Comparison of ENCODE assay signal across 33 cellular contexts in the genomic region with DNA sequence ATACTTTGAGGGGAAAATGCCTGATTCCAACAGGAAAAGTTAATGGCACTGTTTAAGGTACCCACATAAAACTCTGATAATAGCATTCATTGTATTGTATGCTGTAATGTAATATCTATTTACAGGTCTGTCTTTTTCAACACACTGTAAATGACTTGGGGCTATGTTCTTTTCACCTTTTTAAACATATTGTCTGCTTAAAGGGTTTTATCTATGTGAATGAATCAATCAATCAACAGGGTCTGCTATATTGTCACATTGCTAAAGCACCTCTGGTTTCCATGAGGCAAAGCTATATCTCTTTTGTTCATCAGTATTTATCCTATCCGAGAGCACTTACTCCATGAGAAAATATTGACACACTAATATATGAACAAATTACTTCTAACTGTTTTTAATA.
"Had no signal": no experiment of that assay in that cellular context is flagged by ENCODE, and none has a peak within 500 bp of the region (broad histone marks: within the 10 kb centered on the region; RNA-seq: fewer than 3 reads in every experiment).

No MANE protein-coding gene starts in this region.

- H3K4me3 ChIP-seq: coronary artery, dorsolateral prefrontal cortex, esophagus muscularis mucosa, gastrocnemius medialis, heart left ventricle had no signal

- H3K4me1 ChIP-seq: esophagus muscularis mucosa, foreskin keratinocyte, gastrocnemius medialis, heart left ventricle had no signal

- FAIRE-seq: astrocyte, bronchial epithelial cell had no signal

- H3K9me3 Mint-ChIP-seq: activated B cell treated with CpG ODN at 0.5 μM for 24 hours; dendritic cell treated with granulocyte-macrophage colony-stimulating factor and Interleukin-4, amounts not matched to agents 40 ng/mL and 50 ng/mL, for 4 days; T-helper 2 cell treated with Interferon-gamma antibody and Interleukin-4, amounts not matched to agents 5 μg/mL and 100 μg/mL, for 36 hours had no signal

- H3K4me1 Mint-ChIP-seq: activated B cell treated with CpG ODN at 0.5 μM for 24 hours; activated T-helper 17 cell treated with anti-CD3 and anti-CD28 coated beads, Interleukin-2, amount 50 U/mL, for 72 hours; central memory CD8-positive, alpha-beta T cell had no signal

- H3K36me3 ChIP-seq: brain microvascular endothelial cell, esophagus muscularis mucosa, gastrocnemius medialis, heart left ventricle, WERI-Rb-1 had no signal

- H3K4me3 Mint-ChIP-seq: activated B cell treated with CpG ODN at 0.5 μM for 24 hours; activated CD8-positive, alpha-beta T cell treated with anti-CD3 and anti-CD28 coated beads for 36 hours; activated naive CD8-positive, alpha-beta T cell; activated T-cell treated with anti-CD3 and anti-CD28 coated beads, Interleukin-2, amount 50 U/mL, for 4 hours; activated T-helper 17 cell treated with anti-CD3 and anti-CD28 coated beads, Interleukin-2, amount 50 U/mL, for 72 hours; central memory CD8-positive, alpha-beta T cell; dendritic cell treated with granulocyte-macrophage colony-stimulating factor and Interleukin-4, amounts not matched to agents 40 ng/mL and 50 ng/mL, for 4 days; effector memory CD8-positive, alpha-beta T cell; T-helper 2 cell treated with Interferon-gamma antibody and Interleukin-4, amounts not matched to agents 5 μg/mL and 100 μg/mL, for 36 hours had no signal

- H3K36me3 Mint-ChIP-seq: activated naive CD8-positive, alpha-beta T cell had no signal

- DNase-seq: activated B cell treated with CpG ODN at 0.5 μM for 24 hours; activated CD4-positive, alpha-beta T cell treated with anti-CD3 and anti-CD28 coated beads for 48 hours; activated CD4-positive, alpha-beta T cell treated with anti-CD3 and anti-CD28 coated beads, Interleukin-2, amount 50 U/mL, for 1 hour; activated CD4-positive, alpha-beta T cell treated with anti-CD3 and anti-CD28 coated beads, Interleukin-2, amount 50 U/mL, for 48 hours; activated CD8-positive, alpha-beta memory T cell treated with anti-CD3 and anti-CD28 coated beads for 24 hours; activated CD8-positive, alpha-beta T cell treated with anti-CD3 and anti-CD28 coated beads for 36 hours; activated effector memory CD4-positive, alpha-beta T cell treated with Interleukin-2 at 50 U/mL for 16 hours; activated gamma-delta T cell treated with Interleukin-2 at 50 U/mL for 16 hours; activated naive CD4-positive, alpha-beta T cell treated with anti-CD3 and anti-CD28 coated beads, Interleukin-2, amount 50 U/mL, for 16 hours; activated naive CD4-positive, alpha-beta T cell treated with Interleukin-2 at 50 U/mL for 16 hours; activated T-cell treated with anti-CD3 and anti-CD28 coated beads, Interleukin-2, amount 50 U/mL, for 4 hours; amniotic stem cell; anterior cingulate cortex; brain microvascular endothelial cell; dorsolateral prefrontal cortex; effector memory CD8-positive, alpha-beta T cell; erythroblast; foreskin keratinocyte; gastrocnemius medialis; glutamatergic neuron; heart left ventricle; T1000; WERI-Rb-1 had no signal

- H3K9me3 ChIP-seq: esophagus muscularis mucosa, gastrocnemius medialis, heart left ventricle had no signal

- H3K27ac ChIP-seq: brain microvascular endothelial cell, coronary artery, dorsolateral prefrontal cortex, esophagus muscularis mucosa, foreskin keratinocyte, gastrocnemius medialis, heart left ventricle, WERI-Rb-1 had no signal

- ATAC-seq: activated CD4-positive, CD25-positive, alpha-beta regulatory T cell treated with anti-CD3 and anti-CD28 coated beads, Interleukin-2, amount 50 U/mL, for 24 hours; activated CD8-positive, alpha-beta T cell treated with anti-CD3 and anti-CD28 coated beads for 36 hours; activated T-cell treated with anti-CD3 and anti-CD28 coated beads, Interleukin-2, amount 50 U/mL, for 4 hours; activated T-helper 17 cell treated with anti-CD3 and anti-CD28 coated beads, Interleukin-2, amount 50 U/mL, for 72 hours; effector memory CD8-positive, alpha-beta T cell; foreskin keratinocyte; gastrocnemius medialis; heart left ventricle had no signal

- H3K27ac Mint-ChIP-seq: activated B cell treated with CpG ODN at 0.5 μM for 24 hours; activated CD8-positive, alpha-beta T cell treated with anti-CD3 and anti-CD28 coated beads for 36 hours; activated naive CD8-positive, alpha-beta T cell; activated T-helper 17 cell treated with anti-CD3 and anti-CD28 coated beads, Interleukin-2, amount 50 U/mL, for 72 hours; dendritic cell treated with granulocyte-macrophage colony-stimulating factor and Interleukin-4, amounts not matched to agents 40 ng/mL and 50 ng/mL, for 4 days; effector memory CD8-positive, alpha-beta T cell; T-helper 2 cell treated with Interferon-gamma antibody and Interleukin-4, amounts not matched to agents 5 μg/mL and 100 μg/mL, for 36 hours had no signal

- H3K27me3 Mint-ChIP-seq: activated B cell treated with CpG ODN at 0.5 μM for 24 hours; activated CD8-positive, alpha-beta T cell treated with anti-CD3 and anti-CD28 coated beads for 36 hours; activated naive CD8-positive, alpha-beta T cell; activated T-helper 17 cell treated with anti-CD3 and anti-CD28 coated beads, Interleukin-2, amount 50 U/mL, for 72 hours; central memory CD8-positive, alpha-beta T cell; dendritic cell treated with granulocyte-macrophage colony-stimulating factor and Interleukin-4, amounts not matched to agents 40 ng/mL and 50 ng/mL, for 4 days; effector memory CD8-positive, alpha-beta T cell had no signal

- H3K27me3 ChIP-seq: brain microvascular endothelial cell, dorsolateral prefrontal cortex, esophagus muscularis mucosa, foreskin keratinocyte, gastrocnemius medialis, heart left ventricle had no signal
